9 cellular contexts compared by ENCODE assay signal in genomic region chr20:32830437-32830836, GRCh38. TPM values are rescaled to one million over a fixed set of nuclear protein-coding genes. Genes with fewer than 3 reads are reported as not detected.
DNase-seq lines count a peak whose midpoint lies in the region; ATAC-seq and TF ChIP-seq lines count a peak whose summit lies in the region.
"Had no signal": no experiment of that assay in that cellular context is flagged by ENCODE, and none has a peak within 500 bp of the region (broad histone marks: within the 10 kb centered on the region; RNA-seq: fewer than 3 reads in every experiment).

No MANE protein-coding gene starts in this region.

- peaks cover 9 to 75% (median 18%) of the 10 kb centered on the region in 3 donors for H3K36me3 ChIP-seq in esophagus squamous epithelium

- peak overlapping the region; percentile 23 for H3K27ac Mint-ChIP-seq in stimulated activated naive CD8-positive, alpha-beta T cell treated with anti-CD3 and anti-CD28 coated beads, Interleukin-15, Interleukin-2, amounts not matched to agents 100 ng/mL and 50 ng/mL, for 24 hours
- H3K27ac Mint-ChIP-seq in natural killer cell: peak overlapping the region; percentile 62 to 71
- H3K27ac Mint-ChIP-seq in glutamatergic neuron (ENCODE audit: unreplicated experiment): no peak overlapping the region

- 100% methylated on average over 3 of the region's 3 CpGs; no CpG with 5 or more reads in 1 of the 2 donors for WGBS in esophagus squamous epithelium, 2 donors

- H3K27ac ChIP-seq in esophagus squamous epithelium: peak overlapping the region in 3 of 4 donors; percentile 67 to 73 (median 73)

- H3K4me1 ChIP-seq in esophagus squamous epithelium: peaks cover 6 to 52% (median 23%) of the 10 kb centered on the region in 3 donors

- no peak overlapping the region for H3K4me3 Mint-ChIP-seq in stimulated activated naive CD8-positive, alpha-beta T cell treated with anti-CD3 and anti-CD28 coated beads, Interleukin-15, Interleukin-2, amounts not matched to agents 100 ng/mL and 50 ng/mL, for 24 hours
- H3K4me3 Mint-ChIP-seq in natural killer cell (no peak overlapping the region), glutamatergic neuron (ENCODE audit: unreplicated experiment) (no peak overlapping the region)

- no peak for DNase-seq in stimulated activated naive CD8-positive, alpha-beta T cell treated with anti-CD3 and anti-CD28 coated beads, Interleukin-15, Interleukin-2, amounts not matched to agents 100 U/mL and 50 U/mL, for 24 hours
- DNase-seq in esophagus squamous epithelium (lab: John Stamatoyannopoulos, UW) (no peak), natural killer cell (no peak), GM13976 (ENCODE audit: low spot score) (no peak), glutamatergic neuron (no peak)

- H3K4me1 Mint-ChIP-seq in stimulated activated naive CD8-positive, alpha-beta T cell treated with anti-CD3 and anti-CD28 coated beads, Interleukin-15, Interleukin-2, amounts not matched to agents 100 ng/mL and 50 ng/mL, for 24 hours (ENCODE audit: low read depth): peaks cover 65% of the 10 kb centered on the region
- peaks cover 48 to 49% of the 10 kb centered on the region in 2 donors for H3K4me1 Mint-ChIP-seq in natural killer cell
- H3K4me1 Mint-ChIP-seq in glutamatergic neuron (ENCODE audit: low read depth, unreplicated experiment): peaks cover 4% of the 10 kb centered on the region

- ATAC-seq in stimulated activated naive CD8-positive, alpha-beta T cell treated with anti-CD3 and anti-CD28 coated beads, Interleukin-15, Interleukin-2, amounts not matched to agents 100 U/mL and 50 U/mL, for 24 hours: no peak
- ATAC-seq in natural killer cell (peak in 1 of 3 donors; percentile 52), HG02938 (IDR thresholded peaks at IDR 0.05; ENCODE audit: unreplicated experiment) (no peak), HG02870 (IDR thresholded peaks at IDR 0.05; ENCODE audit: unreplicated experiment) (no peak)
- ATAC-seq: Panc1 had no signal

- peaks cover 82% of the 10 kb centered on the region for H3K36me3 Mint-ChIP-seq in stimulated activated naive CD8-positive, alpha-beta T cell treated with anti-CD3 and anti-CD28 coated beads, Interleukin-15, Interleukin-2, amounts not matched to agents 100 ng/mL and 50 ng/mL, for 24 hours (ENCODE audit: low read depth)
- peaks cover 10% of the 10 kb centered on the region for H3K36me3 Mint-ChIP-seq in natural killer cell
- peaks cover 44% of the 10 kb centered on the region for H3K36me3 Mint-ChIP-seq in glutamatergic neuron (ENCODE audit: unreplicated experiment)

- in situ Hi-C loops in GM13976 (cut with MboI; ENCODE audit: low sequenced_read_pairs, unreplicated experiment): no loop called here

- intact Hi-C loops in esophagus squamous epithelium (cut with DNase I): no loop called here
- intact Hi-C loops in natural killer cell (cut with micrococcal nuclease): no loop called here

- H3K4me3 ChIP-seq in esophagus squamous epithelium: no peak overlapping the region

- TF ChIP-seq POLR2A in esophagus squamous epithelium (IDR thresholded peaks at IDR 0.05): no peak

- H3K27me3 ChIP-seq in esophagus squamous epithelium: no peaks in the 10 kb centered on the region

- TF ChIP-seq CTCF in esophagus squamous epithelium (IDR thresholded peaks at IDR 0.05): no peak
- no peak for TF ChIP-seq CTCF in natural killer cell (IDR thresholded peaks at IDR 0.05)
- no peak for TF ChIP-seq CTCF in GM13976 (IDR thresholded peaks at IDR 0.05; ENCODE audit: borderline replicate concordance, control extremely low read depth, extremely low read depth, insufficient read depth, missing control alignments)
- no peak for TF ChIP-seq CTCF in glutamatergic neuron (IDR thresholded peaks at IDR 0.05; ENCODE audit: partially characterized antibody, unreplicated experiment)

- H3K9me3 ChIP-seq in esophagus squamous epithelium: no peaks in the 10 kb centered on the region

- H3K27me3 Mint-ChIP-seq in stimulated activated naive CD8-positive, alpha-beta T cell treated with anti-CD3 and anti-CD28 coated beads, Interleukin-15, Interleukin-2, amounts not matched to agents 100 ng/mL and 50 ng/mL, for 24 hours: no peaks in the 10 kb centered on the region
- H3K27me3 Mint-ChIP-seq in natural killer cell (ENCODE audit: low read depth in 2 of 2) (no peaks in the 10 kb centered on the region), glutamatergic neuron (ENCODE audit: unreplicated experiment) (peaks cover 4% of the 10 kb centered on the region)

- H3K9me3 Mint-ChIP-seq in stimulated activated naive CD8-positive, alpha-beta T cell treated with anti-CD3 and anti-CD28 coated beads, Interleukin-15, Interleukin-2, amounts not matched to agents 100 ng/mL and 50 ng/mL, for 24 hours: no peaks in the 10 kb centered on the region
- H3K9me3 Mint-ChIP-seq in natural killer cell (no peaks in the 10 kb centered on the region), glutamatergic neuron (ENCODE audit: unreplicated experiment) (peaks cover 13% of the 10 kb centered on the region)

RNA-seq across cellular contexts. Expression of gene MAPRE1, which starts 10.7 kb away (rescaled TPM):
- total RNA-seq in esophagus squamous epithelium (10 to 100 TPM; 50.8 to 76.5 (median 73.7) TPM), natural killer cell (100 to 1,000 TPM; 133 to 139 (median 137) TPM), glutamatergic neuron (ENCODE audit: unreplicated experiment) (232 TPM)

RNA-seq across cellular contexts. Expression of gene EFCAB8, which starts 28.3 kb away (rescaled TPM):
- under 1 TPM in 1 of 4 donors, not detected in 3; 0.38 TPM for total RNA-seq in esophagus squamous epithelium
- total RNA-seq in natural killer cell: 1 to 10 TPM; 1.2 to 2.9 (median 2.3) TPM
- total RNA-seq in glutamatergic neuron (ENCODE audit: unreplicated experiment): not detected
